Comparison of ENCODE assay signal across 8 cellular contexts in the genomic region with DNA sequence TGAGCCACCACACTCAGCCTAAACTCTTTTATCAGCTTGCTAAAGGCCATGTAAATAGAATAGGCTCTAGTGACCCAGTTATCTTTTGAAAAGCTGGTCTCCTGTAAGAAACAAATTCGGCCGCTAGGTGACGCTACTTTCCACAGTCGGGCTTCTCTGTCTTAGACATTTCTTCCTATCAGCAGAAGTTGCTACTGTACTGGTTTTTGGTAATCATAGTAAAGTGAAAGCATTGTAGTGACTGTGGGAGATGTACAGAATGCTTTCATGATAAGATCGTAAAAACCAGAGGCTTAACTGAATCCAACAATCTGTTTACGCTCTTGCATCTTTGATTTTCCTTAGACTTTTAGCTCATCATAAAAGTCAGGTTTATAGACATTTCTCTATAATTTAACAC.
DNase-seq lines count a peak whose midpoint lies in the region; ATAC-seq and TF ChIP-seq lines count a peak whose summit lies in the region.
"Had no signal": no experiment of that assay in that cellular context is flagged by ENCODE, and none has a peak within 500 bp of the region (broad histone marks: within the 10 kb centered on the region; RNA-seq: fewer than 3 reads in every experiment).

No MANE protein-coding gene starts in this region.

- no peaks in the 10 kb centered on the region for H3K4me1 ChIP-seq in GM23338 (ENCODE audit: insufficient read depth)

- H3K27ac ChIP-seq in GM23338 (ENCODE audit: low read depth): no peak overlapping the region
- H3K27ac ChIP-seq: ovary had no signal

- no peaks in the 10 kb centered on the region for H3K27me3 ChIP-seq in GM23338 (ENCODE audit: insufficient read depth)
- H3K27me3 ChIP-seq: ovary had no signal

- no peaks in the 10 kb centered on the region for H3K36me3 ChIP-seq in GM23338 (ENCODE audit: insufficient read depth)
- H3K36me3 ChIP-seq: ovary had no signal

- H3K79me2 ChIP-seq in GM23338 (replicated peaks; ENCODE audit: insufficient read depth): no peaks in the 10 kb centered on the region

- H3K9me3 Mint-ChIP-seq in GM23338: no peaks in the 10 kb centered on the region

- H3K4me2 ChIP-seq in GM23338: no peak overlapping the region

- no peaks in the 10 kb centered on the region for H3K27me3 Mint-ChIP-seq in GM23338 (ENCODE audit: insufficient read depth, low read depth, poor library complexity)

- no peaks in the 10 kb centered on the region for H4K20me1 ChIP-seq in GM23338 (replicated peaks; ENCODE audit: insufficient read depth)

- no peak overlapping the region for H3K4me3 Mint-ChIP-seq in GM23338

- H3K4me1 Mint-ChIP-seq in GM23338: peaks cover under 1% of the 10 kb centered on the region; the same call in 1 of the 3 replicates

- TF ChIP-seq CTCF in GM12872 (IDR thresholded peaks at IDR 0.05; ENCODE audit: insufficient read depth, low read depth, low read length): peak; percentile 78
- TF ChIP-seq CTCF in GM23338 (conservative IDR thresholded peaks at IDR 0.05; ENCODE audit: low read depth in 2 of 2): peak; percentile 77 to 79
- peak; percentile 67 for TF ChIP-seq CTCF in LNCAP (IDR thresholded peaks at IDR 0.05)

- no peak overlapping the region for H3K27ac Mint-ChIP-seq in GM23338

- no peaks in the 10 kb centered on the region for H3K9me2 ChIP-seq in GM23338 (ENCODE audit: insufficient read depth)

- no peaks in the 10 kb centered on the region for H3K36me3 Mint-ChIP-seq in GM23338 (ENCODE audit: low read depth)

- no peak overlapping the region for H2AFZ ChIP-seq in GM23338

- DNase-seq in GM23338 (ENCODE audit: low spot score) (peak; percentile 77), SW 1271 (lab: John Stamatoyannopoulos, UW) (peak; percentile 2 to 8), iPS DF 4.7 (ENCODE audit: extremely low read depth, low spot score) (peak; percentile 28)
- peak; percentile 51 for DNase-seq in activated naive CD8-positive, alpha-beta T cell treated with anti-CD3 and anti-CD28 coated beads, Interleukin-2, amount 50 U/mL, for 16 hours (ENCODE audit: low read depth, low spot score)
- peak; percentile 59 to 65 (median 62) for DNase-seq in stimulated activated CD4-positive, alpha-beta T cell treated with anti-CD3 and anti-CD28 coated beads, Interleukin-1b, Interleukin-23, amount 100 ng/mL, for 24 hours (ENCODE audit: low read depth in 4 of 4, low spot score in 1 of 4)

- peak; percentile 65 for ATAC-seq in GM23338

- no peaks in the 10 kb centered on the region for H3F3A ChIP-seq in GM23338 (replicated peaks; ENCODE audit: low read depth)

- H3K4me3 ChIP-seq in GM23338: no peak overlapping the region
- H3K4me3 ChIP-seq: ovary had no signal

TF ChIP-seq in GM23338, 12 proteins besides CTCF, POLR2A, EP300 and RAD21:
- TF ChIP-seq, protein P1, sequence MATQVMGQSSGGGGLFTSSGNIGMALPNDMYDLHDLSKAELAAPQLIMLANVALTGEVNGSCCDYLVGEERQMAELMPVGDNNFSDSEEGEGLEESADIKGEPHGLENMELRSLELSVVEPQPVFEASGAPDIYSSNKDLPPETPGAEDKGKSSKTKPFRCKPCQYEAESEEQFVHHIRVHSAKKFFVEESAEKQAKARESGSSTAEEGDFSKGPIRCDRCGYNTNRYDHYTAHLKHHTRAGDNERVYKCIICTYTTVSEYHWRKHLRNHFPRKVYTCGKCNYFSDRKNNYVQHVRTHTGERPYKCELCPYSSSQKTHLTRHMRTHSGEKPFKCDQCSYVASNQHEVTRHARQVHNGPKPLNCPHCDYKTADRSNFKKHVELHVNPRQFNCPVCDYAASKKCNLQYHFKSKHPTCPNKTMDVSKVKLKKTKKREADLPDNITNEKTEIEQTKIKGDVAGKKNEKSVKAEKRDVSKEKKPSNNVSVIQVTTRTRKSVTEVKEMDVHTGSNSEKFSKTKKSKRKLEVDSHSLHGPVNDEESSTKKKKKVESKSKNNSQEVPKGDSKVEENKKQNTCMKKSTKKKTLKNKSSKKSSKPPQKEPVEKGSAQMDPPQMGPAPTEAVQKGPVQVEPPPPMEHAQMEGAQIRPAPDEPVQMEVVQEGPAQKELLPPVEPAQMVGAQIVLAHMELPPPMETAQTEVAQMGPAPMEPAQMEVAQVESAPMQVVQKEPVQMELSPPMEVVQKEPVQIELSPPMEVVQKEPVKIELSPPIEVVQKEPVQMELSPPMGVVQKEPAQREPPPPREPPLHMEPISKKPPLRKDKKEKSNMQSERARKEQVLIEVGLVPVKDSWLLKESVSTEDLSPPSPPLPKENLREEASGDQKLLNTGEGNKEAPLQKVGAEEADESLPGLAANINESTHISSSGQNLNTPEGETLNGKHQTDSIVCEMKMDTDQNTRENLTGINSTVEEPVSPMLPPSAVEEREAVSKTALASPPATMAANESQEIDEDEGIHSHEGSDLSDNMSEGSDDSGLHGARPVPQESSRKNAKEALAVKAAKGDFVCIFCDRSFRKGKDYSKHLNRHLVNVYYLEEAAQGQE (IDR thresholded peaks at IDR 0.05; ENCODE audit: unreplicated experiment): no peak
- TF ChIP-seq NANOG (IDR thresholded peaks at IDR 0.05; ENCODE audit: borderline replicate concordance) (no peak), ZNF331 (CRISPR knock-in tag; IDR thresholded peaks at IDR 0.05; ENCODE audit: low read depth) (no peak), EZH2phosphoT487 (IDR thresholded peaks at IDR 0.05; ENCODE audit: unreplicated experiment) (no peak), EZH2 (IDR thresholded peaks at IDR 0.05; ENCODE audit: low read depth, unreplicated experiment) (no peak)
- TF ChIP-seq, protein P2, sequence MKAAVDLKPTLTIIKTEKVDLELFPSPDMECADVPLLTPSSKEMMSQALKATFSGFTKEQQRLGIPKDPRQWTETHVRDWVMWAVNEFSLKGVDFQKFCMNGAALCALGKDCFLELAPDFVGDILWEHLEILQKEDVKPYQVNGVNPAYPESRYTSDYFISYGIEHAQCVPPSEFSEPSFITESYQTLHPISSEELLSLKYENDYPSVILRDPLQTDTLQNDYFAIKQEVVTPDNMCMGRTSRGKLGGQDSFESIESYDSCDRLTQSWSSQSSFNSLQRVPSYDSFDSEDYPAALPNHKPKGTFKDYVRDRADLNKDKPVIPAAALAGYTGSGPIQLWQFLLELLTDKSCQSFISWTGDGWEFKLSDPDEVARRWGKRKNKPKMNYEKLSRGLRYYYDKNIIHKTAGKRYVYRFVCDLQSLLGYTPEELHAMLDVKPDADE (IDR thresholded peaks at IDR 0.05): no peak

Comparison
In these comparisons a context has a peak if more than half of its experiments do, and no peak if none do; other contexts are left out.
1. DNase-seq: peak in every context shown above with its lines; median percentile 77 in GM23338; 62 in stimulated activated CD4-positive, alpha-beta T cell treated with anti-CD3 and anti-CD28 coated beads, Interleukin-1b, Interleukin-23, amount 100 ng/mL, for 24 hours; 51 in activated naive CD8-positive, alpha-beta T cell treated with anti-CD3 and anti-CD28 coated beads, Interleukin-2, amount 50 U/mL, for 16 hours; 28 in iPS DF 4.7; 5 in SW 1271.